ENCODE assay signal across 24 cellular contexts in the genomic region with DNA sequence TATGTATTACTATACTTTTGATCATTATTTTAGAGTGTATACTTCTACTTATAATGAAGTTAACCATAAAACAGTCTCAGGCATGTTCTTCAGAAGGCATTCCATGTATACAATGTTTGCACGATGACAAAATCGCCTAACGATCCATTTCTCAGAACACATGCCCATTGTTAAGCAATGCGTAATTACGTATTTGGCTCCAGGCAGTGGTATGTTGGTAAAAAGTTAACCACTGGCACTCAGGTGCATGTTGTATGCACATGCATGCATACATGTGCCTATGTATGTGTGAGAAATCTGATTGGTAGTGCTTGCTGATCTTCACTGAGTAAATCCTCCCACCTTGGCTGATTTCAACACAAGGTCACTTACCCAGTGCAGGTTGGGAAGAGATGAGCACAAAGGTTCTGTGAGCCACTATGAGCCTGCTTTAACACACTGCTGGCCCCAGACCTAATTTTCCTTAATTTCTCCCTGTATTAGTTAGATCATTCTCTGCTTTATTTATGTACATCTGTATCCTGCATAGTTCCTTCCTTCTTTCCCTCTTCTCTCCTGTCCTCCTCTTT.
"Had no signal": no experiment of that assay in that cellular context is flagged by ENCODE, and none has a peak within 500 bp of the region (broad histone marks: within the 10 kb centered on the region; RNA-seq: fewer than 3 reads in every experiment).

No MANE protein-coding gene starts in this region.

- DNase-seq: activated CD4-positive, alpha-beta memory T cell treated with anti-CD3 and anti-CD28 coated beads for 36 hours; activated CD4-positive, alpha-beta T cell treated with anti-CD3 and anti-CD28 coated beads, Interleukin-2, amount 10 ng/mL, durations not matched to agents 7 days and 5 days; activated CD4-positive, CD25-positive, alpha-beta regulatory T cell; activated CD8-positive, alpha-beta memory T cell treated with anti-CD3 and anti-CD28 coated beads, Interleukin-2, amount 50 U/mL, for 4 hours; activated gamma-delta T cell treated with Interleukin-2 at 50 U/mL for 16 hours; activated naive CD4-positive, alpha-beta T cell treated with anti-CD3 and anti-CD28 coated beads, Interleukin-2, amount 10 ng/mL, durations not matched to agents 7 days and 5 days; activated naive CD8-positive, alpha-beta T cell treated with anti-CD3 and anti-CD28 coated beads for 36 hours; activated T-cell treated with anti-CD3 and anti-CD28 coated beads, Interleukin-2, amount 50 U/mL, for 72 hours; brain microvascular endothelial cell; caudate nucleus; Karpas-422; NCI-H1105 treated with DMSO at 0.1 percent for 48 hours; NCI-H1436 treated with DMSO at 0.1 percent for 48 hours; NCI-H187; NCI-H2081; NCI-H510A treated with DMSO at 0.1 percent for 48 hours; NCI-H69; NK-92 treated with Interleukin-12 subunit alpha and Interleukin-12 subunit beta, amount 100 ng/mL, for 24 hours; SHP77 treated with DMSO at 0.1 percent for 48 hours; T-helper 2 cell; T1000 had no signal

- H3K36me3 ChIP-seq: brain microvascular endothelial cell had no signal

- FAIRE-seq: K562, RCC 7860, TTC549 had no signal

- H3K27ac ChIP-seq: brain microvascular endothelial cell had no signal

- ATAC-seq: activated T-cell treated with anti-CD3 and anti-CD28 coated beads, Interleukin-2, amount 50 U/mL, for 72 hours; K562 had no signal

- H3K27me3 ChIP-seq: brain microvascular endothelial cell had no signal

- H3K4me3 ChIP-seq: K562 had no signal
